ENCODE assay signal across 8 cellular contexts in the genomic region with DNA sequence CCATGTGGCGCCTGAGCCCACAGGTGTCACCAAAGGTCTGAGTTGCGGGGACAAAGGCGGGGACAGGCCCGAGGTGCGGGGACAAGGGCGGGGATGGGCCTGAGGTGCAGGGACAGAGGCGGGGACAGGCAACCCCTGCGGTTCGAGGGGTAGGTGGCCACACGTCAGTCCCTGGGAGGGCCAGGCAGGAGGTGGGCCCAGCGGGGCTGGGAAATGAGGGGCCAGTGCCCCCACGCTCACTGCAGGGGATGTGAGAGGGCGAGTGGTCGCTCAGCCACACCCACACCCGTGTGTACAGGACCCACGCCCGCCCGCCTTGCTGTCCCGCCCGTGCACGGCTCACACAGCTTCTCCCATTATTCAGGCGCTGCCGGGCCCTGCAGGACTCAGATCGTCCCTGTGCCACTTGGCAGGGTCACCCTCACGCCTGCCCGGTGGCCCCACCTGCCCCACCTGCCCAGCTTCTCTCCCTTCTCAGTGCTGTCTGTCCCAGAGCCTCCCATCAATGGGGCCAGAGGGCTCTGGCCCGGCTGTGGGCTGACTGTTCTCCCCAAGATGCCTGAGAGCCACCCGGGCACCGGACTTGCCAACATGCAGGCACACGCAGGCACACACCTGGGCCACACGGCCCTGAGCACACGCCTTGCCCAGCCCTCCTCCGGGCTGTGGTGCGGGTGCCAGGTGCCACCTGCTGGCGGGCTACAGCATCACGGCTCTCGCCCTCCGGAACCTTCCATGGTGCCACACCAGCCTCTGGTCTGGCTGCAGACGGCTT. TPM values are rescaled to one million over a fixed set of nuclear protein-coding genes. Genes with fewer than 3 reads are reported as not detected.
DNase-seq lines count a peak whose midpoint lies in the region; ATAC-seq and TF ChIP-seq lines count a peak whose summit lies in the region.

No MANE protein-coding gene starts in this region.

- H3K27ac ChIP-seq in 22Rv1 (no peak overlapping the region), thoracic aorta (no peak overlapping the region)

- ATAC-seq in GM18505 (IDR thresholded peaks at IDR 0.05; ENCODE audit: unreplicated experiment) = peak; percentile 65
- ATAC-seq in thoracic aorta (ENCODE audit: insufficient number of reproducible peaks, low FRiP score, low read depth) = no peak

- TF ChIP-seq CTCF in 22Rv1 (IDR thresholded peaks at IDR 0.05) (peak; percentile 96), fibroblast of villous mesenchyme (IDR thresholded peaks at IDR 0.05; ENCODE audit: insufficient read depth, low read depth, low read length) (peak; percentile 84), thoracic aorta (IDR thresholded peaks at IDR 0.05) (peak; percentile 76)

- DNase-seq in KG1 (lab: John Stamatoyannopoulos, UW) (peak; percentile 15), activated T-helper 1 cell treated with Interleukin-2 at 50 U/mL for 16 hours (ENCODE audit: low read depth) (peak; percentile 56), fibroblast of villous mesenchyme (ENCODE audit: low read depth) (peak; percentile 51), occipital lobe (lab: John Stamatoyannopoulos, UW) (peak; percentile 13), thoracic aorta (ENCODE audit: low spot score) (no peak)

- H3K36me3 ChIP-seq in thoracic aorta = no peaks in the 10 kb centered on the region

- no peaks in the 10 kb centered on the region for H3K27me3 ChIP-seq in thoracic aorta (replicated peaks; ENCODE audit: insufficient read depth)

- TF ChIP-seq POLR2A in GM18505 (IDR thresholded peaks at IDR 0.05; ENCODE audit: borderline replicate concordance, extremely low read depth, insufficient read depth, insufficient read length) = no peak

- no peaks in the 10 kb centered on the region for H3K4me1 ChIP-seq in thoracic aorta (ENCODE audit: control insufficient read depth in 1 of 2, low read depth in 2 of 2)

- H3K4me3 ChIP-seq in fibroblast of villous mesenchyme (ENCODE audit: low read depth, low read length) (no peak overlapping the region), thoracic aorta (no peak overlapping the region)

- no peaks in the 10 kb centered on the region for H3K9me3 ChIP-seq in thoracic aorta

TF ChIP-seq in PFSK-1, 5 proteins besides CTCF, POLR2A, EP300 and RAD21:
- TF ChIP-seq FOXP2 (optimal IDR thresholded peaks at IDR 0.05; ENCODE audit: borderline replicate concordance, extremely low read depth, extremely low read length, insufficient read depth) (peak; percentile 88), REST (IDR thresholded peaks at IDR 0.05; ENCODE audit: insufficient read depth in 1 of 2, low read depth in 2 of 2, low read length in 2 of 2) (no peak)
TF ChIP-seq in PFSK-1: peak in this region for 1.

RNA-seq across cellular contexts. Expression of gene MUC6, which starts 14.2 kb away (rescaled TPM):
- 0.67 TPM for polyA plus RNA-seq in PFSK-1 (2012; ENCODE audit: insufficient read length, low read depth)
- total RNA-seq in fibroblast of villous mesenchyme (not detected in 2 replicates), occipital lobe (not detected), thoracic aorta (10 to 100 TPM in 1 of 2 donors, not detected in 1; 13.1 TPM)

RNA-seq across cellular contexts. Expression of gene MUC2, which starts 23.9 kb away (rescaled TPM):
- polyA plus RNA-seq in PFSK-1 (2012; ENCODE audit: insufficient read length, low read depth) = 0.10 TPM
- total RNA-seq in fibroblast of villous mesenchyme = not detected in 2 replicates
- total RNA-seq in occipital lobe = not detected
- not detected for total RNA-seq in thoracic aorta
